In the genomic region with DNA sequence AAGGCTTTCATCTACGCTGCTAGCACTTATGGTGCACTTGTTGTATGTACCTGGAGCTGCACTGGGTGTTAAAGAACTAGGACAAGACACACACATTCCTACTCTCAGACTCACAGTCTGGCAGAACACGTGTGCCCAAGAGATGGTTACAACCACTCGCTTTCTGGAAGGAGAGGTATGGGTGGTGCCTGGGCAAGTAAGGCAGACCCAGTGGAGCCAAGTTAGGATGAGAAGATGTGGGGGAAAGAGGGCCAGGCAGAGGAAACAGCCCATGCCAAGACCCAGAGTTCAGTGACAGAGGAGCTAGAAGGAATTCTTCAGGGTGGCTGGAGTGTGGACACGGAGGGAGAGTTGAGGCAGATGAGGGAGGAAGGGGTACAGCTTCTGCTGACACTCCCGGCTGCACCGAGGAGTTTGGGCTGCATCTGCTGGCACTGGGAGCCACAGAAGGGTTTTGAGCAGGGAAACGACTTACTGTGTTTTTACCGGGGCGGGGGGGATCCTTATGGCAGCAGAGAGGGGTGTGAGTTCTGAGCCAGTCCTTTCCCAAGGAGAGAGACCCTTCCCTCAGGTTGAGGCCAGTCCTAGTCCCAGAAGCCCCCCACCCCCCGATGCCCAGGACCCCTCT, we compare ENCODE assay signal across 24 cellular contexts. TPM values are rescaled to one million over a fixed set of nuclear protein-coding genes. Genes with fewer than 3 reads are reported as not detected.
DNase-seq lines count a peak whose midpoint lies in the region; TF ChIP-seq lines count a peak whose summit lies in the region.
"Had no signal": no experiment of that assay in that cellular context is flagged by ENCODE, and none has a peak within 500 bp of the region (broad histone marks: within the 10 kb centered on the region; RNA-seq: fewer than 3 reads in every experiment).

No MANE protein-coding gene starts in this region.

- H3K4me3 Mint-ChIP-seq in activated naive CD8-positive, alpha-beta T cell: no peak overlapping the region
- H3K4me3 Mint-ChIP-seq in activated naive CD8-positive, alpha-beta T cell treated with anti-CD3 and anti-CD28 coated beads for 36 hours: no peak overlapping the region
- H3K4me3 Mint-ChIP-seq in chondrocyte (ENCODE audit: unreplicated experiment) (no peak overlapping the region), nephron progenitor cell (no peak overlapping the region)
- H3K4me3 Mint-ChIP-seq: activated naive CD4-positive, alpha-beta T cell treated with anti-CD3 and anti-CD28 coated beads, Interleukin-2, amount 10 ng/mL, durations not matched to agents 7 days and 5 days; activated T-cell treated with anti-CD3 and anti-CD28 coated beads, Interleukin-2, amount 50 U/mL, for 72 hours; stimulated activated memory B cell treated with anti-CD40 and anti-IgM and Interleukin-4, amounts not matched to agents 10 μg/mL and 1 μg/mL and 100 μg/mL, for 72 hours had no signal

- no peak for TF ChIP-seq EP300 in ovary (IDR thresholded peaks at IDR 0.05)

- H3K9me3 ChIP-seq in NT2/D1 (ENCODE audit: insufficient read depth, low read length) (no peaks in the 10 kb centered on the region), ovary (no peaks in the 10 kb centered on the region)
- H3K9me3 ChIP-seq: BLaER1 treated with 17β-estradiol and CSF1 and Interleukin-3, amounts not matched to agents 10 nM and 100 nM; HAP-1; heart left ventricle; thoracic aorta; vagina had no signal

- TF ChIP-seq CTCF in chondrocyte (IDR thresholded peaks at IDR 0.05) (no peak), ovary (IDR thresholded peaks at IDR 0.05) (no peak), nephron progenitor cell (IDR thresholded peaks at IDR 0.05) (no peak)

- peak overlapping the region; percentile 28 to 85 for H3K27ac ChIP-seq in ovary
- H3K27ac ChIP-seq: BLaER1 treated with 17β-estradiol and CSF1 and Interleukin-3, amounts not matched to agents 10 nM and 100 nM; cardiac muscle cell; thoracic aorta; vagina had no signal

- peak overlapping the region; percentile 29 for H3K9ac ChIP-seq in NT2/D1 (ENCODE audit: insufficient read length, low read depth)
- H3K9ac ChIP-seq: BLaER1 treated with 17β-estradiol and CSF1 and Interleukin-3, amounts not matched to agents 10 nM and 100 nM had no signal

- no peaks in the 10 kb centered on the region for H3K4me1 Mint-ChIP-seq in activated naive CD8-positive, alpha-beta T cell (ENCODE audit: low read depth)
- no peaks in the 10 kb centered on the region for H3K4me1 Mint-ChIP-seq in activated naive CD8-positive, alpha-beta T cell treated with anti-CD3 and anti-CD28 coated beads for 36 hours
- H3K4me1 Mint-ChIP-seq in chondrocyte (ENCODE audit: low read depth) (no peaks in the 10 kb centered on the region), nephron progenitor cell (no peaks in the 10 kb centered on the region)
- H3K4me1 Mint-ChIP-seq: activated naive CD4-positive, alpha-beta T cell treated with anti-CD3 and anti-CD28 coated beads, Interleukin-2, amount 10 ng/mL, durations not matched to agents 7 days and 5 days; stimulated activated memory B cell treated with anti-CD40 and anti-IgM and Interleukin-4, amounts not matched to agents 10 μg/mL and 1 μg/mL and 100 μg/mL, for 72 hours had no signal

- no peaks in the 10 kb centered on the region for H3K27me3 Mint-ChIP-seq in activated naive CD8-positive, alpha-beta T cell
- no peaks in the 10 kb centered on the region for H3K27me3 Mint-ChIP-seq in activated naive CD8-positive, alpha-beta T cell treated with anti-CD3 and anti-CD28 coated beads for 36 hours
- H3K27me3 Mint-ChIP-seq in chondrocyte (ENCODE audit: low read depth): no peaks in the 10 kb centered on the region
- peaks cover 4% of the 10 kb centered on the region for H3K27me3 Mint-ChIP-seq in nephron progenitor cell (ENCODE audit: low read depth, poor library complexity)
- H3K27me3 Mint-ChIP-seq: activated naive CD4-positive, alpha-beta T cell treated with anti-CD3 and anti-CD28 coated beads, Interleukin-2, amount 10 ng/mL, durations not matched to agents 7 days and 5 days; stimulated activated memory B cell treated with anti-CD40 and anti-IgM and Interleukin-4, amounts not matched to agents 10 μg/mL and 1 μg/mL and 100 μg/mL, for 72 hours had no signal

- H3K27ac Mint-ChIP-seq in activated naive CD8-positive, alpha-beta T cell: peak overlapping the region; percentile 22
- no peak overlapping the region for H3K27ac Mint-ChIP-seq in activated naive CD8-positive, alpha-beta T cell treated with anti-CD3 and anti-CD28 coated beads for 36 hours
- H3K27ac Mint-ChIP-seq in chondrocyte (ENCODE audit: unreplicated experiment) (no peak overlapping the region), nephron progenitor cell (no peak overlapping the region)
- H3K27ac Mint-ChIP-seq: activated naive CD4-positive, alpha-beta T cell treated with anti-CD3 and anti-CD28 coated beads, Interleukin-2, amount 10 ng/mL, durations not matched to agents 7 days and 5 days; activated T-cell treated with anti-CD3 and anti-CD28 coated beads, Interleukin-2, amount 50 U/mL, for 72 hours; stimulated activated memory B cell treated with anti-CD40 and anti-IgM and Interleukin-4, amounts not matched to agents 10 μg/mL and 1 μg/mL and 100 μg/mL, for 72 hours had no signal

- TF ChIP-seq POLR2A in ovary (IDR thresholded peaks at IDR 0.05): no peak

- no peaks in the 10 kb centered on the region for H3K9me3 Mint-ChIP-seq in activated naive CD8-positive, alpha-beta T cell (ENCODE audit: low read depth)
- H3K9me3 Mint-ChIP-seq in activated naive CD8-positive, alpha-beta T cell treated with anti-CD3 and anti-CD28 coated beads for 36 hours: no peaks in the 10 kb centered on the region
- H3K9me3 Mint-ChIP-seq in chondrocyte (ENCODE audit: low read depth) (no peaks in the 10 kb centered on the region), nephron progenitor cell (no peaks in the 10 kb centered on the region)
- H3K9me3 Mint-ChIP-seq: activated naive CD4-positive, alpha-beta T cell treated with anti-CD3 and anti-CD28 coated beads, Interleukin-2, amount 10 ng/mL, durations not matched to agents 7 days and 5 days; activated T-cell treated with anti-CD3 and anti-CD28 coated beads, Interleukin-2, amount 50 U/mL, for 72 hours; stimulated activated memory B cell treated with anti-CD40 and anti-IgM and Interleukin-4, amounts not matched to agents 10 μg/mL and 1 μg/mL and 100 μg/mL, for 72 hours had no signal

- peaks cover 9% of the 10 kb centered on the region for H3K36me3 Mint-ChIP-seq in activated naive CD8-positive, alpha-beta T cell
- H3K36me3 Mint-ChIP-seq in activated naive CD8-positive, alpha-beta T cell treated with anti-CD3 and anti-CD28 coated beads for 36 hours: peaks cover 13% of the 10 kb centered on the region
- H3K36me3 Mint-ChIP-seq in chondrocyte (ENCODE audit: low read depth) (peaks cover 35% of the 10 kb centered on the region), nephron progenitor cell (ENCODE audit: low read depth) (peaks cover 77% of the 10 kb centered on the region)

- intact Hi-C loops in ovary (cut with DNase I): no loop called here

- H3K4me3 ChIP-seq in NT2/D1 (ENCODE audit: insufficient read length, low read depth) (no peak overlapping the region), ovary (no peak overlapping the region)
- H3K4me3 ChIP-seq: BLaER1 treated with 17β-estradiol and CSF1 and Interleukin-3, amounts not matched to agents 10 nM and 100 nM; cardiac muscle cell; HAP-1; heart left ventricle; thoracic aorta; vagina had no signal

- H3K27me3 ChIP-seq in NT2/D1 (ENCODE audit: insufficient read depth, insufficient read length) (no peaks in the 10 kb centered on the region), ovary (no peaks in the 10 kb centered on the region)
- H3K27me3 ChIP-seq: BLaER1 treated with 17β-estradiol and CSF1 and Interleukin-3, amounts not matched to agents 10 nM and 100 nM; cardiac muscle cell; heart left ventricle; vagina had no signal

- DNase-seq in activated naive CD8-positive, alpha-beta T cell treated with anti-CD3 and anti-CD28 coated beads for 36 hours: no peak
- no peak for DNase-seq in NT2/D1 (ENCODE audit: low read depth, low spot score)
- DNase-seq in chondrocyte (ENCODE audit: low spot score): peak; percentile 59
- no peak for DNase-seq in ovary
- DNase-seq in nephron progenitor cell: no peak
- no peak for DNase-seq in NCI-H187 (lab: John Stamatoyannopoulos, UW)
- no peak for DNase-seq in foreskin melanocyte
- DNase-seq: activated CD4-positive, CD25-positive, alpha-beta regulatory T cell treated with anti-CD3 and anti-CD28 coated beads, Interleukin-2, amount 50 U/mL, for 72 hours; activated naive CD4-positive, alpha-beta T cell treated with anti-CD3 and anti-CD28 coated beads, Interleukin-2, amount 10 ng/mL, durations not matched to agents 7 days and 5 days; activated T-cell treated with anti-CD3 and anti-CD28 coated beads, Interleukin-2, amount 50 U/mL, for 72 hours; mesenchymal stem cell; NCI-H1048; NCI-H187 treated with DMSO at 0.1 percent for 48 hours; NCI-H69; stimulated activated CD4-positive, alpha-beta T cell treated with anti-CD3 and anti-CD28 coated beads, Interleukin-2, amount 100 ng/mL, for 48 hours had no signal

- WGBS in ovary, 3 donors: 84 to 93% (median 84%) methylated on average over 8 to 10 of the region's 10 CpGs

- H3K4me1 ChIP-seq in NT2/D1 (ENCODE audit: insufficient read depth, insufficient read length) (peaks cover 40% of the 10 kb centered on the region), ovary (ENCODE audit: insufficient read depth) (peaks cover 35% of the 10 kb centered on the region)
- H3K4me1 ChIP-seq: BLaER1 treated with 17β-estradiol and CSF1 and Interleukin-3, amounts not matched to agents 10 nM and 100 nM; vagina had no signal

- H3K36me3 ChIP-seq in NT2/D1 (ENCODE audit: insufficient read depth, insufficient read length, low read length) (peaks cover 99% of the 10 kb centered on the region), ovary (no peaks in the 10 kb centered on the region)
- H3K36me3 ChIP-seq: cardiac muscle cell had no signal

RNA-seq across cellular contexts. Expression of gene GRIP2, which starts 59.0 kb away (rescaled TPM):
- not detected for total RNA-seq in activated naive CD8-positive, alpha-beta T cell treated with anti-CD3 and anti-CD28 coated beads for 36 hours
- total RNA-seq in chondrocyte: 0.20 to 0.63 TPM in 2 of 3 replicates, not detected in the other
- total RNA-seq in ovary: 10 to 100 TPM in 2 of 7 donors, 1 to 10 TPM in 5; 1.1 to 19.4 (median 5.4) TPM
- 10 to 100 TPM in 1 of 2 donors, 1 to 10 TPM in 1; 1.6 to 11.2 TPM for polyA plus RNA-seq in ovary
- total RNA-seq: epithelial cell of proximal tubule had no signal
- polyA plus RNA-seq: cardiac muscle cell had no signal
